8 cellular contexts compared by ENCODE assay signal in genomic region chr12:49843411-49843810, GRCh38. TPM values are rescaled to one million over a fixed set of nuclear protein-coding genes. Genes with fewer than 3 reads are reported as not detected.
DNase-seq lines count a peak whose midpoint lies in the region; ATAC-seq and TF ChIP-seq lines count a peak whose summit lies in the region.

No MANE protein-coding gene starts in this region.

- no peaks in the 10 kb centered on the region for H3K9me3 ChIP-seq in heart right ventricle
- no peaks in the 10 kb centered on the region for H3K9me3 ChIP-seq in lower lobe of right lung
- no peaks in the 10 kb centered on the region for H3K9me3 ChIP-seq in upper lobe of right lung

- H3K36me3 ChIP-seq in heart right ventricle (peaks cover 0 to 5% (median 0%) of the 10 kb centered on the region in 9 donors), lower lobe of right lung (no peaks in the 10 kb centered on the region), upper lobe of right lung (no peaks in the 10 kb centered on the region)

- intact Hi-C loops in heart right ventricle (cut with DNase I), result loop anchor here in 2 of 10 donors (2.0 to 5.0 kb wide), 2 partner anchors 15 to 81 kb away; partner anchors contain the start of gene NCKAP5L (in 1 of the 2)
- intact Hi-C loops in Right ventricle myocardium superior (cut with DNase I), result no loop called here
- intact Hi-C loops in lower lobe of right lung (cut with DNase I), result no loop called here
- intact Hi-C loops in upper lobe of right lung (cut with DNase I), result loop anchor here (5.0 kb wide), 1 partner anchor 66 kb away; no protein-coding TSS in a partner anchor

- peaks cover 3 to 24% (median 16%) of the 10 kb centered on the region in 9 donors for H3K4me1 ChIP-seq in heart right ventricle
- peaks cover 19% of the 10 kb centered on the region for H3K4me1 ChIP-seq in lower lobe of right lung
- peaks cover 17% of the 10 kb centered on the region for H3K4me1 ChIP-seq in upper lobe of right lung

- 84 to 90% methylated on average over 7 of the region's 7 CpGs for WGBS in heart right ventricle, 2 donors

- TF ChIP-seq CTCF in heart right ventricle (IDR thresholded peaks at IDR 0.05), result no peak
- no peak for TF ChIP-seq CTCF in astrocyte of the spinal cord (IDR thresholded peaks at IDR 0.05; ENCODE audit: low read depth, low read length)
- TF ChIP-seq CTCF in lower lobe of right lung (IDR thresholded peaks at IDR 0.05), result no peak
- no peak for TF ChIP-seq CTCF in upper lobe of right lung (IDR thresholded peaks at IDR 0.05)

- H3K27ac ChIP-seq in heart right ventricle (peak overlapping the region; percentile 62 to 95 (median 90)), lower lobe of right lung (peak overlapping the region; percentile 88), upper lobe of right lung (peak overlapping the region; percentile 91)

- DNase-seq in heart right ventricle (no peak), Right ventricle myocardium superior (no peak), astrocyte of the spinal cord (ENCODE audit: low read depth, low spot score) (no peak), lower lobe of right lung (no peak), upper lobe of right lung (no peak), NCI-H146 (lab: John Stamatoyannopoulos, UW) (no peak), NCI-H510A (lab: John Stamatoyannopoulos, UW) (no peak)
- DNase-seq in activated CD8-positive, alpha-beta memory T cell treated with anti-CD3 and anti-CD28 coated beads, Interleukin-2, amount 50 U/mL, for 48 hours, result no peak

- ATAC-seq in heart right ventricle (no peak), Right ventricle myocardium superior (ENCODE audit: poor library complexity) (no peak), lower lobe of right lung (no peak), upper lobe of right lung (no peak)

- in situ Hi-C loops in astrocyte of the spinal cord (cut with HindIII; ENCODE audit: low sequenced_read_pairs), result no loop called here

- H3K4me3 ChIP-seq in heart right ventricle (peak overlapping the region; percentile 60 to 86 (median 72)), astrocyte of the spinal cord (ENCODE audit: low read depth, low read length) (peak overlapping the region; percentile 67), lower lobe of right lung (peak overlapping the region; percentile 69), upper lobe of right lung (peak overlapping the region; percentile 75)

- H3K27me3 ChIP-seq in heart right ventricle, result peaks cover 0 to 21% (median 4%) of the 10 kb centered on the region in 7 donors
- peaks cover 11% of the 10 kb centered on the region for H3K27me3 ChIP-seq in lower lobe of right lung (ENCODE audit: low read depth)
- no peaks in the 10 kb centered on the region for H3K27me3 ChIP-seq in upper lobe of right lung

RNA-seq across cellular contexts. Expression of gene BCDIN3D, which starts 0.5 kb away (rescaled TPM):
- total RNA-seq in heart right ventricle, result 1 to 10 TPM; 1.1 to 3.9 (median 2.4) TPM
- polyA plus RNA-seq in heart right ventricle, result 1 to 10 TPM; 2.0 TPM
- 2.4 TPM for total RNA-seq in Right ventricle myocardium superior
- total RNA-seq in lower lobe of right lung, result 5.1 TPM
- 4.9 TPM for total RNA-seq in upper lobe of right lung

RNA-seq across cellular contexts. Expression of gene NCKAP5L, which starts 15.2 kb away (rescaled TPM):
- total RNA-seq in heart right ventricle, result 10 to 100 TPM; 17.3 to 32.1 (median 23.7) TPM
- 10 to 100 TPM; 11.6 to 44.6 TPM for polyA plus RNA-seq in heart right ventricle
- 29.0 TPM for total RNA-seq in Right ventricle myocardium superior
- total RNA-seq in lower lobe of right lung, result 24.5 TPM
- total RNA-seq in upper lobe of right lung, result 23.2 TPM
